Comparison of ENCODE assay signal across 18 cellular contexts in the genomic region with DNA sequence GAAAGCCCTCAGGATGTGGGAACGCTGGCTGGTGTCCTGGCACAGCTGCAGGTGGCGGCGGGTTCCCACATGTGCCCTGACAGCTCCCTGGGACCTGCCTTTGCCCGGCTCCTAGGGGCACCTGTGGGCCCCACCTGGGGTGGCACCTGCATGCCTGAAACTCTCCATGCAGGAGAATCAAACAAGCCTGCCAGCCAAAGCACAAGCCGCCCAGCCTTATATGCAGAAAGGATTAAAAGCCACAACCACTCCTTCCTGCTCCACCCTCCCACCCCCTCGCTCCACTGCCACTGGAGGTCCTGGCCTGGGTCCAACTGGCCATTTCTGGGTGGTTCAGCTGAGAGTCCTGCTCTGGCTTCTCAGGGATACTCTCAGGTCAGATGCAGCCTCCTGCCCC. TPM values are rescaled to one million over a fixed set of nuclear protein-coding genes. Genes with fewer than 3 reads are reported as not detected.
DNase-seq lines count a peak whose midpoint lies in the region; ATAC-seq and TF ChIP-seq lines count a peak whose summit lies in the region.
"Had no signal": no experiment of that assay in that cellular context is flagged by ENCODE, and none has a peak within 500 bp of the region (broad histone marks: within the 10 kb centered on the region; RNA-seq: fewer than 3 reads in every experiment).

No MANE protein-coding gene starts in this region.

- no peak overlapping the region for H3K4me3 Mint-ChIP-seq in chondrocyte (ENCODE audit: unreplicated experiment)
- H3K4me3 Mint-ChIP-seq: activated T-cell treated with anti-CD3 and anti-CD28 coated beads, Interleukin-2, amount 50 U/mL, for 24 hours had no signal

- ATAC-seq in GM18498 (IDR thresholded peaks at IDR 0.05; ENCODE audit: unreplicated experiment), result no peak
- ATAC-seq in HG03469 (IDR thresholded peaks at IDR 0.05; ENCODE audit: unreplicated experiment), result no peak
- ATAC-seq: Panc1 had no signal

- CTCF ChIA-PET in RWPE1 (lab: Yijun Ruan, JAX), result interaction anchor here (0.6 to 0.9 kb wide), 2 partner anchors 15 to 46 kb away, joined by 3 read pairs; no protein-coding TSS in a partner anchor

- H3K27ac ChIP-seq in BLaER1 (no peak overlapping the region), RWPE1 (peak overlapping the region; percentile 34)

- no peaks in the 10 kb centered on the region for H3K36me3 Mint-ChIP-seq in chondrocyte (ENCODE audit: low read depth)

- H3K36me3 ChIP-seq in BLaER1, result no peaks in the 10 kb centered on the region

- H3K4me1 Mint-ChIP-seq in chondrocyte (ENCODE audit: low read depth), result peaks cover 11% of the 10 kb centered on the region

- POLR2A ChIA-PET in RWPE1 (lab: Yijun Ruan, JAX; ENCODE audit: low non-redundant PET), result no interaction called here

- H3K9ac ChIP-seq in BLaER1, result no peak overlapping the region

- peaks cover 27% of the 10 kb centered on the region for H3K4me1 ChIP-seq in BLaER1

- no peak overlapping the region for H3K27ac Mint-ChIP-seq in chondrocyte (ENCODE audit: unreplicated experiment)

- H3K9me3 ChIP-seq in BLaER1, result peaks cover 1% of the 10 kb centered on the region; the same call in 1 of the 2 replicates

- no peaks in the 10 kb centered on the region for H3K27me3 Mint-ChIP-seq in chondrocyte (ENCODE audit: low read depth)

- DNase-seq in HS-27A (ENCODE audit: low read depth), result peak; percentile 41
- DNase-seq in RWPE1 (ENCODE audit: low spot score), result no peak
- DNase-seq in kidney tubule cell (ENCODE audit: low spot score), result peak; percentile 35
- no peak for DNase-seq in inferior parietal cortex (ENCODE audit: extremely low spot score)
- no peak for DNase-seq in chondrocyte (ENCODE audit: low spot score)
- DNase-seq: activated CD4-positive, alpha-beta T cell treated with anti-CD3 and anti-CD28 coated beads, Interleukin-2, amount 50 U/mL, for 1 hour; activated T-cell treated with anti-CD3 and anti-CD28 coated beads, Interleukin-2, amount 50 U/mL, for 24 hours; cerebellar nuclear complex; GDM1; stimulated activated CD4-positive, alpha-beta T cell treated with anti-CD3 and anti-CD28 coated beads, Interleukin-15, amount 100 ng/mL, for 24 hours had no signal

- no peaks in the 10 kb centered on the region for H3K27me3 ChIP-seq in BLaER1

- H3K9me3 Mint-ChIP-seq in chondrocyte (ENCODE audit: low read depth), result peaks cover 4% of the 10 kb centered on the region
- H3K9me3 Mint-ChIP-seq: activated T-cell treated with anti-CD3 and anti-CD28 coated beads, Interleukin-2, amount 50 U/mL, for 24 hours had no signal

- no peaks in the 10 kb centered on the region for H4K20me1 ChIP-seq in BLaER1

- H3K4me3 ChIP-seq in BLaER1, result no peak overlapping the region

- peak overlapping the region; percentile 79 for H3K4me2 ChIP-seq in BLaER1

- TF ChIP-seq CTCF in RWPE1 (conservative IDR thresholded peaks at IDR 0.05; ENCODE audit: low read depth) (no peak), chondrocyte (IDR thresholded peaks at IDR 0.05) (no peak)

RNA-seq across cellular contexts. Expression of a gene that starts 18.1 kb away (rescaled TPM):
- not detected in 3 replicates for total RNA-seq in chondrocyte
- total RNA-seq: glomerular endothelial cell; HT1080; NCI-H460; T-helper 2 cell treated with Interferon-gamma antibody and Interleukin-4, amounts not matched to agents 100 ng/mL and 5 ng/mL, for 36 hours had no signal

Comparison
In these comparisons a context has a peak if more than half of its experiments do, and no peak if none do; other contexts are left out.
1. DNase-seq: peak in HS-27A (single experiment) and kidney tubule cell (single experiment); none in RWPE1 (single experiment), inferior parietal cortex (single experiment) and chondrocyte (single experiment).